ENCODE assay signal across 11 cellular contexts in the genomic region with DNA sequence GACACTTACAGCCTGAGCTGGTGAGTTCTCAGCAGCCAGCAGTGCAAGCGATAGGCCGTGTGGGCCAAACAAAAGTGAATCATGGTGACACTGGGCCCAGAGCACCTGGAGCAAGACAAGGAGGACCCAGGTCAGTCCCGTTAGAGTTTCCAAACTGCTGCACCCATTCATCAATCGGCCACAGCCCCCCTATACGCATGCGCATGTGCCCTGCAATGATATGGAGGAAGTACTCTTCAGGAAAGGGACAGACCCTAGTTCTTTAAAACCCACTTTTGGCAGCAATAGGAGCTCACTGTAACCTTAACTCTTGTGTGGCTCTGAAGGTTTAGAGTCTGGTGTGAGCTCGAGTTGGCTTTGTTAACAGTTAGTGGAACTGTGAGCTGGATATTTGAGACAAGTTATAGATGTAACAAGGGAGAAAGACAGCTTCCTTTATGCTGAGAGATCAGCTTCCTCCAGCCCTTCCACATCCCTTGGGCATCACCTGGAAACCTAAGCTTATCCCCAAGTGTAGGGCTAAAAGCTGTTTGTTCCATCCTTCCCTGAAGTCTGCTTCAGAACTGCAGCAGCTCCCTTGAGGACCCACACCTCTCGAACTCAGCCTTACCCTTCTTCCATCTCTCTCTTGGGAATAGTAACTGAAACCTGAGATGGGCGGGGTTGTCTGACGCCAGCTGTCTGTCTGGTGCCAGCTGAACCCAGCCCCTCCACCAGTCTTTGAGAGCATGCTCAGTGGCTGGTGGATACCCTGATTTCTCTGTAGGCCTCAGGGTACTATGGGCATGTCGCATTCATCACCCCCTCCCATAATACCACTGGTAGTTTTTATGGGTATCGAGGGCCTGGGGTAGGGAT. TPM values are rescaled to one million over a fixed set of nuclear protein-coding genes. Genes with fewer than 3 reads are reported as not detected.
DNase-seq lines count a peak whose midpoint lies in the region; ATAC-seq and TF ChIP-seq lines count a peak whose summit lies in the region.
"Had no signal": no experiment of that assay in that cellular context is flagged by ENCODE, and none has a peak within 500 bp of the region (broad histone marks: within the 10 kb centered on the region; RNA-seq: fewer than 3 reads in every experiment).

No MANE protein-coding gene starts in this region.

- H3K27ac ChIP-seq in stomach: no peak overlapping the region
- no peak overlapping the region for H3K27ac ChIP-seq in CD4-positive, alpha-beta memory T cell (ENCODE audit: low read depth, low read length)

- H3K27me3 Mint-ChIP-seq in mesothelial cell of epicardium (ENCODE audit: low read depth): no peaks in the 10 kb centered on the region
- no peaks in the 10 kb centered on the region for H3K27me3 Mint-ChIP-seq in activated naive CD4-positive, alpha-beta T cell treated with anti-CD3 and anti-CD28 coated beads, Interleukin-2, amount 10 ng/mL, durations not matched to agents 7 days and 5 days
- H3K27me3 Mint-ChIP-seq in CD4-positive, alpha-beta memory T cell: no peaks in the 10 kb centered on the region

- no peak for TF ChIP-seq POLR2A in stomach (IDR thresholded peaks at IDR 0.05)

- POLR2A ChIA-PET in CD4-positive, alpha-beta memory T cell (lab: Charles Lee; ENCODE audit: partially characterized antibody): no interaction called here

- H3K4me3 ChIP-seq in GM06990 (replicated peaks; ENCODE audit: low read depth, low read length) (peak overlapping the region; percentile 22), stomach (no peak overlapping the region)
- H3K4me3 ChIP-seq in CD4-positive, alpha-beta memory T cell (ENCODE audit: low read length in 2 of 2): no peak overlapping the region

- intact Hi-C loops in stomach (cut with DNase I; ENCODE audit: low total_unique reads): no loop called here
- intact Hi-C loops in CD4-positive, alpha-beta memory T cell (cut with micrococcal nuclease): no loop called here

- CTCF ChIA-PET in activated naive CD4-positive, alpha-beta T cell treated with anti-CD3 and anti-CD28 coated beads, Interleukin-2, amount 10 ng/mL, durations not matched to agents 7 days and 5 days (lab: Charles Lee): interaction anchor here (0.9 to 1.0 kb wide), 2 partner anchors 11 kb away, joined by 3 read pairs; no protein-coding TSS in a partner anchor
- CTCF ChIA-PET in CD4-positive, alpha-beta memory T cell (lab: Charles Lee; ENCODE audit: partially characterized antibody): interaction anchor here (1.2 kb wide), 1 partner anchor 92 kb away, joined by 3 read pairs; no protein-coding TSS in a partner anchor

- no peaks in the 10 kb centered on the region for H3K9me3 ChIP-seq in stomach
- H3K9me3 ChIP-seq in CD4-positive, alpha-beta memory T cell (ENCODE audit: control insufficient read depth in 1 of 2, low read length in 2 of 2): no peaks in the 10 kb centered on the region

- H3K36me3 ChIP-seq in GM06990 (ENCODE audit: control insufficient read depth, insufficient read depth, low read length) (no peaks in the 10 kb centered on the region), stomach (no peaks in the 10 kb centered on the region)
- H3K36me3 ChIP-seq in CD4-positive, alpha-beta memory T cell (ENCODE audit: insufficient read depth, low read length): no peaks in the 10 kb centered on the region

- 77 to 88% (median 81%) methylated on average over 11 to 12 of the region's 12 CpGs for WGBS in stomach, 5 donors

- H3K4me1 Mint-ChIP-seq in mesothelial cell of epicardium: peaks cover 9% of the 10 kb centered on the region
- no peaks in the 10 kb centered on the region for H3K4me1 Mint-ChIP-seq in activated naive CD4-positive, alpha-beta T cell treated with anti-CD3 and anti-CD28 coated beads, Interleukin-2, amount 10 ng/mL, durations not matched to agents 7 days and 5 days
- no peaks in the 10 kb centered on the region for H3K4me1 Mint-ChIP-seq in CD4-positive, alpha-beta memory T cell

- H3K27me3 ChIP-seq in GM06990 (replicated peaks; ENCODE audit: control insufficient read depth, insufficient read depth, low read length) (no peaks in the 10 kb centered on the region), stomach (no peaks in the 10 kb centered on the region)
- H3K27me3 ChIP-seq in CD4-positive, alpha-beta memory T cell (ENCODE audit: insufficient read depth, low read length): no peaks in the 10 kb centered on the region

- H3K4me1 ChIP-seq in stomach: no peaks in the 10 kb centered on the region
- no peaks in the 10 kb centered on the region for H3K4me1 ChIP-seq in CD4-positive, alpha-beta memory T cell (ENCODE audit: insufficient read depth, low read length)

- peaks cover 2% of the 10 kb centered on the region for H3K36me3 Mint-ChIP-seq in mesothelial cell of epicardium
- no peaks in the 10 kb centered on the region for H3K36me3 Mint-ChIP-seq in activated naive CD4-positive, alpha-beta T cell treated with anti-CD3 and anti-CD28 coated beads, Interleukin-2, amount 10 ng/mL, durations not matched to agents 7 days and 5 days
- no peaks in the 10 kb centered on the region for H3K36me3 Mint-ChIP-seq in CD4-positive, alpha-beta memory T cell

- TF ChIP-seq CTCF in GM06990 (IDR thresholded peaks at IDR 0.05; ENCODE audit: insufficient read depth, low read length, poor library complexity, severe bottlenecking): no peak
- no peak for TF ChIP-seq CTCF in mesothelial cell of epicardium (IDR thresholded peaks at IDR 0.05; ENCODE audit: unreplicated experiment)
- no peak for TF ChIP-seq CTCF in stomach (IDR thresholded peaks at IDR 0.05)

- peak; percentile 51 for ATAC-seq in HG03354 (IDR thresholded peaks at IDR 0.05; ENCODE audit: poor library complexity, severe bottlenecking, unreplicated experiment)
- ATAC-seq in stimulated activated naive CD8-positive, alpha-beta T cell treated with anti-CD3 and anti-CD28 coated beads, Interleukin-15, Interleukin-2, amounts not matched to agents 100 U/mL and 50 U/mL, for 24 hours: no peak
- ATAC-seq: left lobe of liver had no signal

- no peak for TF ChIP-seq EP300 in stomach (IDR thresholded peaks at IDR 0.05)

- peak overlapping the region; percentile 83 for H3K27ac Mint-ChIP-seq in mesothelial cell of epicardium
- no peak overlapping the region for H3K27ac Mint-ChIP-seq in activated naive CD4-positive, alpha-beta T cell treated with anti-CD3 and anti-CD28 coated beads, Interleukin-2, amount 10 ng/mL, durations not matched to agents 7 days and 5 days
- H3K27ac Mint-ChIP-seq in CD4-positive, alpha-beta memory T cell: peak overlapping the region in 1 of 7 donors; percentile 53

- H3K9me3 Mint-ChIP-seq in mesothelial cell of epicardium: no peaks in the 10 kb centered on the region
- no peaks in the 10 kb centered on the region for H3K9me3 Mint-ChIP-seq in activated naive CD4-positive, alpha-beta T cell treated with anti-CD3 and anti-CD28 coated beads, Interleukin-2, amount 10 ng/mL, durations not matched to agents 7 days and 5 days
- peaks cover 0 to 2% (median 0%) of the 10 kb centered on the region in 8 donors for H3K9me3 Mint-ChIP-seq in CD4-positive, alpha-beta memory T cell

- H3K4me3 Mint-ChIP-seq in mesothelial cell of epicardium: no peak overlapping the region
- H3K4me3 Mint-ChIP-seq in activated naive CD4-positive, alpha-beta T cell treated with anti-CD3 and anti-CD28 coated beads, Interleukin-2, amount 10 ng/mL, durations not matched to agents 7 days and 5 days: no peak overlapping the region
- H3K4me3 Mint-ChIP-seq in CD4-positive, alpha-beta memory T cell: no peak overlapping the region

- peak; percentile 35 for DNase-seq in GM06990 (ENCODE audit: extremely low read depth, insufficient read length)
- DNase-seq in NCI-H748 treated with DMSO at 0.1 percent for 48 hours (lab: John Stamatoyannopoulos, UW): peak; percentile 22
- no peak for DNase-seq in mesothelial cell of epicardium (ENCODE audit: low spot score in 2 of 2, unreplicated experiment in 2 of 2)
- DNase-seq in activated naive CD4-positive, alpha-beta T cell treated with anti-CD3 and anti-CD28 coated beads, Interleukin-2, amount 10 ng/mL, durations not matched to agents 7 days and 5 days: no peak
- no peak for DNase-seq in stomach
- no peak for DNase-seq in stimulated activated naive CD8-positive, alpha-beta T cell treated with anti-CD3 and anti-CD28 coated beads, Interleukin-15, Interleukin-2, amounts not matched to agents 100 U/mL and 50 U/mL, for 24 hours
- DNase-seq in CD4-positive, alpha-beta memory T cell: no peak
- DNase-seq: stimulated activated CD4-positive, alpha-beta T cell treated with anti-CD3 and anti-CD28 coated beads, Interleukin-12 subunit alpha, Interleukin-12 subunit beta, amount 100 ng/mL, for 4 hours had no signal

RNA-seq across cellular contexts. Expression of gene NMNAT1, which starts 17.7 kb away (rescaled TPM):
- total RNA-seq in mesothelial cell of epicardium: 9.7 to 11.3 TPM (median 11.3 TPM) in 3 replicates
- total RNA-seq in stomach: 10 to 100 TPM in 3 of 5 donors, 1 to 10 TPM in 2; 8.5 to 18.8 (median 10.6) TPM
- 1 to 10 TPM; 3.1 to 4.7 (median 4.7) TPM for polyA plus RNA-seq in stomach
- total RNA-seq in CD4-positive, alpha-beta memory T cell: 1 to 10 TPM; 6.1 to 6.7 TPM
- 1 to 10 TPM in 1 of 2 donors, under 1 TPM in 1; 0.57 to 6.3 TPM for polyA plus RNA-seq in CD4-positive, alpha-beta memory T cell

RNA-seq across cellular contexts. Expression of gene LZIC, which starts 17.7 kb away (rescaled TPM):
- 34.9 to 36.6 TPM (median 35.1 TPM) in 3 replicates for total RNA-seq in mesothelial cell of epicardium
- total RNA-seq in stomach: 10 to 100 TPM in 3 of 5 donors, 1 to 10 TPM in 2; 1.8 to 32.5 (median 10.7) TPM
- 10 to 100 TPM; 11.7 to 21.7 (median 18.7) TPM for polyA plus RNA-seq in stomach
- 10 to 100 TPM; 34.0 to 34.8 TPM for total RNA-seq in CD4-positive, alpha-beta memory T cell
- polyA plus RNA-seq in CD4-positive, alpha-beta memory T cell: 10 to 100 TPM; 25.7 to 39.3 TPM

RNA-seq across cellular contexts. Expression of gene RBP7, which starts 36.1 kb away (rescaled TPM):
- 1.3 to 2.3 TPM (median 2.2 TPM) in 3 replicates for total RNA-seq in mesothelial cell of epicardium
- 1 to 10 TPM in 2 of 5 donors, not detected in 3; 3.5 to 6.2 TPM for total RNA-seq in stomach
- 10 to 100 TPM; 16.1 to 24.8 (median 18.8) TPM for polyA plus RNA-seq in stomach
- not detected for total RNA-seq in CD4-positive, alpha-beta memory T cell
- polyA plus RNA-seq in CD4-positive, alpha-beta memory T cell: not detected
- total RNA-seq: activated CD8-positive, alpha-beta memory T cell treated with anti-CD3 and anti-CD28 coated beads for 36 hours had no signal

RNA-seq across cellular contexts. Expression of gene CTNNBIP1, which starts 50.9 kb away (rescaled TPM):
- total RNA-seq in mesothelial cell of epicardium: 49.7 to 52.6 TPM (median 51.5 TPM) in 3 replicates
- 10 to 100 TPM; 12.3 to 49.8 (median 34.2) TPM for total RNA-seq in stomach
- polyA plus RNA-seq in stomach: 10 to 100 TPM; 17.2 to 38.5 (median 36.1) TPM
- 1 to 10 TPM; 6.3 to 9.1 TPM for total RNA-seq in CD4-positive, alpha-beta memory T cell
- polyA plus RNA-seq in CD4-positive, alpha-beta memory T cell: 10 to 100 TPM in 1 of 2 donors, 1 to 10 TPM in 1; 10.0 to 10.1 TPM

Comparison
In these comparisons a context has a peak if more than half of its experiments do, and no peak if none do; other contexts are left out.
1. DNase-seq: peak in GM06990 (single experiment) and NCI-H748 treated with DMSO at 0.1 percent for 48 hours (single experiment); none in mesothelial cell of epicardium (0 of 2), activated naive CD4-positive, alpha-beta T cell treated with anti-CD3 and anti-CD28 coated beads, Interleukin-2, amount 10 ng/mL, durations not matched to agents 7 days and 5 days (single experiment), stomach (single experiment), stimulated activated naive CD8-positive, alpha-beta T cell treated with anti-CD3 and anti-CD28 coated beads, Interleukin-15, Interleukin-2, amounts not matched to agents 100 U/mL and 50 U/mL, for 24 hours (single experiment) and CD4-positive, alpha-beta memory T cell (0 of 5).